ENCODE assay signal across 1 cellular context in the genomic region with DNA sequence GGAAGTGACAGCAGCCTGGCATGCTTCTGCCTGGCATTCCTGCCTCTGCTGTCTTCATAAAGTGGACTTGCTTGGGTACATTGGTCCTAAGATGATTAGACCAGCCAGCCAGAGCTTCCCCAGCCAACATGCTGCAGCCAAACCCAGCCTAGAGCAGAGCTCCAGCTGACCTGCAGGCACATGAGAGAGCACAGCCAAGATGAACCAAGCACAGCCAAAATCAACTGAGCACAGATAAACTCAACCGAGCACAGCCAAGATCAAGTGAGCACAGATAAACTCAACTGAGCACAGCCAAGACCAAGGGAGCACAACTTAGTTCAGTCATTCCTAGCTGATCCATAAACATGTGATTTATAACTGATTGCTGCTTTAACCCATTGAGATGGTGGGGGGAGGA.
TF ChIP-seq lines count a peak whose summit lies in the region.

No MANE protein-coding gene starts in this region.

TF ChIP-seq in HepG2, 621 proteins besides CTCF, POLR2A, EP300 and RAD21 (continued from another document):
- TF ChIP-seq HIC2 (CRISPR knock-in tag; IDR thresholded peaks at IDR 0.05; ENCODE audit: low read depth), result no peak
- no peak for TF ChIP-seq STAG1 (CRISPR knock-in tag; IDR thresholded peaks at IDR 0.05)
- TF ChIP-seq CHCHD3 (CRISPR knock-in tag; IDR thresholded peaks at IDR 0.05), result no peak
- no peak for TF ChIP-seq ZNF570 (CRISPR knock-in tag; IDR thresholded peaks at IDR 0.05; ENCODE audit: borderline replicate concordance)
TF ChIP-seq in HepG2: peak in this region for 0.
